15 cellular contexts compared by ENCODE assay signal in genomic region chr14:52012635-52013034, GRCh38. TPM values are rescaled to one million over a fixed set of nuclear protein-coding genes. Genes with fewer than 3 reads are reported as not detected.
DNase-seq lines count a peak whose midpoint lies in the region; ATAC-seq, FAIRE-seq and TF ChIP-seq lines count a peak whose summit lies in the region.
"Had no signal": no experiment of that assay in that cellular context is flagged by ENCODE, and none has a peak within 500 bp of the region (broad histone marks: within the 10 kb centered on the region; RNA-seq: fewer than 3 reads in every experiment).

No MANE protein-coding gene starts in this region.

- DNase-seq in A549 (ENCODE audit: low read depth in 1 of 2, low spot score in 1 of 2): no peak
- peak; percentile 41 for DNase-seq in NCI-H2171 treated with DMSO at 0.1 percent for 48 hours (lab: John Stamatoyannopoulos, UW)
- peak; percentile 74 for DNase-seq in fibroblast of the aortic adventitia (ENCODE audit: low read depth)
- peak; percentile 41 for DNase-seq in mesenchymal stem cell
- no peak for DNase-seq in anterior cingulate cortex (lab: John Stamatoyannopoulos, UW)
- no peak for DNase-seq in H7
- no peak for DNase-seq in SW480 (ENCODE audit: low spot score)
- DNase-seq: activated B cell treated with CpG ODN at 0.5 μM for 24 hours; DMS153; effector CD8-positive, alpha-beta T cell; KG1; NCI-H2029 treated with DMSO at 0.1 percent for 48 hours; stimulated activated CD4-positive, alpha-beta T cell treated with anti-CD3 and anti-CD28 coated beads, Interleukin-2, amount 100 ng/mL, for 24 hours had no signal

- no peak overlapping the region for H3K18ac ChIP-seq in mesenchymal stem cell (ENCODE audit: low read depth in 1 of 2, low read length in 2 of 2)

- H3K4me1 ChIP-seq in A549 (no peaks in the 10 kb centered on the region), mesenchymal stem cell (ENCODE audit: control insufficient read depth, insufficient read depth, low read depth, low read length) (peaks cover 2% of the 10 kb centered on the region)

- no peak overlapping the region for H3K23ac ChIP-seq in mesenchymal stem cell (ENCODE audit: low read length in 2 of 2)

- CTCF ChIA-PET in A549 (lab: Yijun Ruan, JAX): interaction anchor here (0.7 to 1.0 kb wide), 3 partner anchors 12 to 33 kb away, joined by 3 to 4 read pairs (median 3); no protein-coding TSS in a partner anchor

- TF ChIP-seq CTCF in A549 (IDR thresholded peaks at IDR 0.05): no peak
- no peak for TF ChIP-seq CTCF in fibroblast of the aortic adventitia (IDR thresholded peaks at IDR 0.05; ENCODE audit: insufficient read depth, low read length)

- H3K4me2 ChIP-seq in A549: no peak overlapping the region
- H3K4me2 ChIP-seq in mesenchymal stem cell (ENCODE audit: low read length, poor library complexity, severe bottlenecking): no peak overlapping the region

- no peak for FAIRE-seq in A549 (lab: Jason Lieb, UNC)

- TF ChIP-seq POLR2A in A549 (IDR thresholded peaks at IDR 0.05; ENCODE audit: low read length): no peak

- peaks cover 5% of the 10 kb centered on the region for H3K79me1 ChIP-seq in mesenchymal stem cell (replicated peaks; ENCODE audit: low read length, poor library complexity, severe bottlenecking)

- H2BK15ac ChIP-seq in mesenchymal stem cell (ENCODE audit: low read depth, poor library complexity, severe bottlenecking): no peak overlapping the region

- no peak overlapping the region for H3K14ac ChIP-seq in mesenchymal stem cell (ENCODE audit: low read length in 2 of 2)

- H3K9me3 ChIP-seq in A549: no peaks in the 10 kb centered on the region
- no peaks in the 10 kb centered on the region for H3K9me3 ChIP-seq in mesenchymal stem cell (ENCODE audit: control insufficient read depth, low read length)

- H3K27me3 ChIP-seq in mesenchymal stem cell (ENCODE audit: control insufficient read depth in 1 of 2, insufficient read depth in 1 of 2, low read length in 2 of 2) (peaks cover 0 to 11% of the 10 kb centered on the region in 2 experiments), H7 (ENCODE audit: control insufficient read depth, insufficient read depth, low read length) (no peaks in the 10 kb centered on the region)

- H3K27ac ChIP-seq in A549 (no peak overlapping the region), mesenchymal stem cell (ENCODE audit: low read length, poor library complexity, severe bottlenecking) (no peak overlapping the region)
- H3K27ac ChIP-seq: SK-N-MC had no signal

- H3K36me3 ChIP-seq in mesenchymal stem cell (ENCODE audit: control insufficient read depth in 1 of 2, insufficient read depth in 2 of 2, low read depth in 1 of 2, low read length in 2 of 2) (peaks cover 24 to 79% of the 10 kb centered on the region in 2 experiments), H7 (replicated peaks; ENCODE audit: control insufficient read depth, insufficient read depth, low read length) (peaks cover 14% of the 10 kb centered on the region; the same call in 1 of the 2 replicates)

- no peak overlapping the region for H2BK12ac ChIP-seq in mesenchymal stem cell (ENCODE audit: low read length in 2 of 2)

- TF ChIP-seq RAD21 in A549 (conservative IDR thresholded peaks at IDR 0.05 in 1 of 2, IDR thresholded peaks at IDR 0.05 in 1 of 2): no peak

- no peak overlapping the region for H2BK5ac ChIP-seq in mesenchymal stem cell (ENCODE audit: low read depth, low read length, poor library complexity, severe bottlenecking)

- H3K4ac ChIP-seq in mesenchymal stem cell (ENCODE audit: low read depth in 1 of 2, low read length in 2 of 2): no peak overlapping the region

- POLR2A ChIA-PET in A549 (lab: Yijun Ruan, JAX): no interaction called here

- no peak overlapping the region for H2BK120ac ChIP-seq in mesenchymal stem cell (ENCODE audit: low read depth, low read length)

- WGBS in A549 (ENCODE audit: missing lambda C conversion rate): 89% methylated on average over 4 of the region's 4 CpGs
- WGBS in mesenchymal stem cell: 68% methylated on average over 4 of the region's 4 CpGs

- H2AK5ac ChIP-seq in mesenchymal stem cell (ENCODE audit: low read length, severe bottlenecking): no peak overlapping the region

- no peak overlapping the region for H2AFZ ChIP-seq in mesenchymal stem cell (ENCODE audit: low read depth, low read length)

- no peak overlapping the region for H4K8ac ChIP-seq in mesenchymal stem cell (ENCODE audit: low read length)

- ATAC-seq in A549 (no peak), HG03108 (IDR thresholded peaks at IDR 0.05; ENCODE audit: unreplicated experiment) (no peak)

- H3K9ac ChIP-seq in mesenchymal stem cell (ENCODE audit: low read length): peak overlapping the region; percentile 37

- no peak overlapping the region for H3K4me3 ChIP-seq in A549
- no peak overlapping the region for H3K4me3 ChIP-seq in fibroblast of the aortic adventitia (ENCODE audit: low read depth, low read length)
- no peak overlapping the region for H3K4me3 ChIP-seq in mesenchymal stem cell (ENCODE audit: insufficient read depth in 1 of 2, low read depth in 1 of 2, low read length in 2 of 2)
- no peak overlapping the region for H3K4me3 ChIP-seq in H7 (ENCODE audit: insufficient read depth, low read depth, low read length)
- H3K4me3 ChIP-seq: SK-N-MC had no signal

- no peak overlapping the region for H4K91ac ChIP-seq in mesenchymal stem cell (ENCODE audit: low read length)

- TF ChIP-seq EP300 in A549 (IDR thresholded peaks at IDR 0.05): no peak

TF ChIP-seq in A549, 52 proteins besides CTCF, POLR2A, EP300 and RAD21:
- no peak for TF ChIP-seq BHLHE40 (IDR thresholded peaks at IDR 0.05; ENCODE audit: low read depth, low read length)
- peak; percentile 84 for TF ChIP-seq MAFK (IDR thresholded peaks at IDR 0.05; ENCODE audit: partially characterized antibody)

RNA-seq across cellular contexts. Expression of gene RTRAF, which starts 23.3 kb away (rescaled TPM):
- polyA plus RNA-seq in A549 (2011; rRNA removed): 289 and 341 TPM in 2 replicates
- 95.8 and 104 TPM in 2 replicates for polyA plus RNA-seq in A549 (2012; cell fraction: cytosol; rRNA removed)
- 17.8 and 18.6 TPM in 2 replicates for polyA plus RNA-seq in A549 (2012; cell fraction: nucleus; rRNA removed)
- polyA plus RNA-seq in A549 (2017; fragmentation: RNase III; extraction: RNeasy Plus Mini Kit Qiagen cat#74134 plus additional on column Dnase treatment): 271 to 321 TPM (median 285 TPM) in 3 replicates
- polyA minus RNA-seq in A549 (2011; rRNA and poly(A)+ RNA removed): 80.7 and 85.4 TPM in 2 replicates
- 44.2 and 98.2 TPM in 2 replicates for total RNA-seq in fibroblast of the aortic adventitia (ENCODE audit: low replicate concordance)
- 522 TPM for polyA plus RNA-seq in mesenchymal stem cell (2013, experiment 1 of 2)
- 530 TPM for polyA plus RNA-seq in mesenchymal stem cell (2013, experiment 2 of 2)
- 321 and 401 TPM in 2 replicates for total RNA-seq in H7 (2014; rRNA removed; shearing (Covaris generic))

RNA-seq across cellular contexts. Expression of gene NID2, which starts 56.2 kb away (rescaled TPM):
- polyA plus RNA-seq in A549 (2011; rRNA removed) (7.3 and 10.3 TPM in 2 replicates), A549 (2017; fragmentation: RNase III; extraction: RNeasy Plus Mini Kit Qiagen cat#74134 plus additional on column Dnase treatment) (18.9 to 23.3 TPM (median 20.6 TPM) in 3 replicates)
- 1.8 and 2.0 TPM in 2 replicates for polyA plus RNA-seq in A549 (2012; cell fraction: cytosol; rRNA removed)
- 7.0 and 7.2 TPM in 2 replicates for polyA plus RNA-seq in A549 (2012; cell fraction: nucleus; rRNA removed)
- 7.8 and 7.9 TPM in 2 replicates for polyA minus RNA-seq in A549 (2011; rRNA and poly(A)+ RNA removed)
- 146 and 370 TPM in 2 replicates for total RNA-seq in fibroblast of the aortic adventitia (ENCODE audit: low replicate concordance)
- 213 TPM for polyA plus RNA-seq in mesenchymal stem cell (2013, experiment 1 of 2)
- polyA plus RNA-seq in mesenchymal stem cell (2013, experiment 2 of 2): 208 TPM
- total RNA-seq in H7 (2014; rRNA removed; shearing (Covaris generic)): 5.1 and 9.6 TPM in 2 replicates
- total RNA-seq: activated B cell treated with CpG ODN at 0.5 μM for 24 hours had no signal

Comparison
In these comparisons a context has a peak if more than half of its experiments do, and no peak if none do; other contexts are left out.
1. DNase-seq: peak in NCI-H2171 treated with DMSO at 0.1 percent for 48 hours (single experiment), fibroblast of the aortic adventitia (single experiment) and mesenchymal stem cell (single experiment); none in A549 (0 of 2), anterior cingulate cortex (0 of 58), H7 (single experiment) and SW480 (single experiment).
2. RNA of gene NID2, which starts 56.2 kb away (total RNA-seq): 146 to 370 TPM in fibroblast of the aortic adventitia; 5.1 to 9.6 TPM in H7; every median in the first group is over 10 times any median in the second.